ENCODE assay signal across 9 cellular contexts in genomic region chr5:110019780-110020179, GRCh38.
"Had no signal": no experiment of that assay in that cellular context is flagged by ENCODE, and none has a peak within 500 bp of the region (broad histone marks: within the 10 kb centered on the region; RNA-seq: fewer than 3 reads in every experiment).

No MANE protein-coding gene starts in this region.

- H3K4me3 ChIP-seq: GM23338, K562 had no signal

- DNase-seq: H9, HCEC 1CT, IMR-90, KG1 had no signal

- H3K9me3 Mint-ChIP-seq: GM23338, H9 had no signal

- ATAC-seq: GM23338, K562 had no signal

- H3K27ac ChIP-seq: HL-60 had no signal

- H3K4me2 ChIP-seq: GM23338 had no signal

- H3K4me3 Mint-ChIP-seq: GM23338, H9 had no signal

- H3K27ac Mint-ChIP-seq: GM23338 had no signal

- H2AFZ ChIP-seq: GM23338 had no signal

- FAIRE-seq: H1, H54, K562 had no signal
